14 cellular contexts compared by ENCODE assay signal in the genomic region with DNA sequence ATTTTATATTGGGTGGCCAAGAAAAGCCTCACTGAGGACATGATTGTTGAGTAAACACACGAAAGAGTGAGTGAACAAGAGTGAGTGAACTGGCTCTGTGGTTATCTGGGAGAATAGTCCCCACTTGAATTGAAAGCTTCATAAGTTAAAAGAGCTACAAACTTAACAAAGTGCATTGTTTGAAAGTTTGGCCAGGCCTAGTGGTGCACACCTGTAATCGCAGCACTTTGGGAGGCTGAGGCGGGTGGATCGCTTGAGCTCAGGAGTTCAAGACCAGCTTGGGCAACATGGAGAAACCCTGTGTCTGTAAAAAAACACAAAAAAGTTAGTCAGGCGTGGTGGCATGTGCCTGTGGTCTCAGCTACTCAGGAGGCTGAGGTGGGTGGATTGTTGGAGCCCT. TPM values are rescaled to one million over a fixed set of nuclear protein-coding genes. Genes with fewer than 3 reads are reported as not detected.
A peak's percentile ranks its signal among the peaks of the same experiment; 100 is the strongest.
DNase-seq lines count a peak whose midpoint lies in the region; ATAC-seq and TF ChIP-seq lines count a peak whose summit lies in the region.
"Had no signal": no experiment of that assay in that cellular context is flagged by ENCODE, and none has a peak within 500 bp of the region (broad histone marks: within the 10 kb centered on the region; RNA-seq: fewer than 3 reads in every experiment).

No MANE protein-coding gene starts in this region.

- H3K4me1 Mint-ChIP-seq in H9 (no peaks in the 10 kb centered on the region), endodermal cell (no peaks in the 10 kb centered on the region), neural crest cell (no peaks in the 10 kb centered on the region)
- H3K4me1 Mint-ChIP-seq in stimulated activated naive B cell treated with anti-CD40 and anti-IgM and Interleukin-4, amounts not matched to agents 10 μg/mL and 1 μg/mL and 100 μg/mL, for 72 hours = no peaks in the 10 kb centered on the region
- H3K4me1 Mint-ChIP-seq: CD4-positive, alpha-beta memory T cell had no signal

- TF ChIP-seq EP300 in sigmoid colon (IDR thresholded peaks at IDR 0.05) = no peak

- no peak overlapping the region for H3K14ac ChIP-seq in H9 (ENCODE audit: insufficient read depth, low read length)

- H3K27me3 Mint-ChIP-seq in H9 (ENCODE audit: low read depth) (no peaks in the 10 kb centered on the region), endodermal cell (ENCODE audit: insufficient read depth) (no peaks in the 10 kb centered on the region), neural crest cell (ENCODE audit: low read depth) (no peaks in the 10 kb centered on the region)
- no peaks in the 10 kb centered on the region for H3K27me3 Mint-ChIP-seq in stimulated activated naive B cell treated with anti-CD40 and anti-IgM and Interleukin-4, amounts not matched to agents 10 μg/mL and 1 μg/mL and 100 μg/mL, for 72 hours
- H3K27me3 Mint-ChIP-seq: CD4-positive, alpha-beta memory T cell had no signal

- H3K27me3 ChIP-seq in H9 (ENCODE audit: insufficient read depth, low read length) (no peaks in the 10 kb centered on the region), endodermal cell (ENCODE audit: control insufficient read depth, insufficient read depth, low read length, poor library complexity, severe bottlenecking) (no peaks in the 10 kb centered on the region), sigmoid colon (no peaks in the 10 kb centered on the region)
- H3K27me3 ChIP-seq: BE2C had no signal

- no peak overlapping the region for H3K27ac ChIP-seq in H9 (ENCODE audit: insufficient read length, low read depth, low read length)
- H3K27ac ChIP-seq in endodermal cell (ENCODE audit: low read depth, low read length) = no peak overlapping the region
- no peak overlapping the region for H3K27ac ChIP-seq in sigmoid colon
- H3K27ac ChIP-seq: C4-2B had no signal

- H3K9me3 ChIP-seq in H9 (ENCODE audit: control insufficient read depth, low read depth, low read length) (no peaks in the 10 kb centered on the region), endodermal cell (ENCODE audit: control insufficient read depth, low read length) (no peaks in the 10 kb centered on the region), sigmoid colon (no peaks in the 10 kb centered on the region)
- H3K9me3 ChIP-seq: BE2C had no signal

- no peaks in the 10 kb centered on the region for H3K4me1 ChIP-seq in H9 (ENCODE audit: insufficient read depth, low read length)
- H3K4me1 ChIP-seq in endodermal cell (ENCODE audit: control insufficient read depth, insufficient read depth, low read length) = no peaks in the 10 kb centered on the region
- no peaks in the 10 kb centered on the region for H3K4me1 ChIP-seq in sigmoid colon
- H3K4me1 ChIP-seq: BE2C had no signal

- no peak overlapping the region for H2BK20ac ChIP-seq in H9 (ENCODE audit: low read depth, low read length, poor library complexity, severe bottlenecking)

- WGBS in H9 (ENCODE audit: extremely low coverage, insufficient read length, low lambda C conversion rate) = no CpG with 5 or more reads among the region's 5 CpGs
- 85 to 93% methylated on average over 5 of the region's 5 CpGs for WGBS in endodermal cell (ENCODE audit: insufficient coverage in 1 of 2, insufficient read length in 1 of 2), 2 experiments
- WGBS in sigmoid colon, 2 donors = 96 to 97% methylated on average over 5 of the region's 5 CpGs

- H3K79me2 ChIP-seq in H9 (ENCODE audit: insufficient read depth, low read length) = no peaks in the 10 kb centered on the region

- no peak overlapping the region for H3T11ph ChIP-seq in H9 (ENCODE audit: low read length)

- no peaks in the 10 kb centered on the region for H3K79me1 ChIP-seq in H9 (ENCODE audit: insufficient read depth, low read depth, low read length, poor library complexity, severe bottlenecking)

- no peak overlapping the region for H2AFZ ChIP-seq in H9 (ENCODE audit: low read length)

- H3K36me3 ChIP-seq in endodermal cell (ENCODE audit: control insufficient read depth, insufficient read depth, low read length) (peaks cover 38% of the 10 kb centered on the region), sigmoid colon (peaks cover 0 to 72% (median 4%) of the 10 kb centered on the region in 4 donors)

- ATAC-seq in HG03045 (IDR thresholded peaks at IDR 0.05; ENCODE audit: unreplicated experiment) = no peak
- no peak for ATAC-seq in stimulated activated naive B cell treated with anti-CD40 and anti-IgM and Interleukin-4, amounts not matched to agents 10 μg/mL and 1 μg/mL and 100 μg/mL, for 72 hours (replicated peaks)

- H4K20me1 ChIP-seq in H9 (ENCODE audit: control insufficient read depth, insufficient read depth, insufficient read length) = no peaks in the 10 kb centered on the region

- TF ChIP-seq POLR2A in sigmoid colon (IDR thresholded peaks at IDR 0.05) = no peak

- H2BK120ac ChIP-seq in H9 (ENCODE audit: low read depth, low read length, poor library complexity, severe bottlenecking) = no peak overlapping the region

- H3K4me3 Mint-ChIP-seq in H9 (no peak overlapping the region), endodermal cell (no peak overlapping the region), neural crest cell (no peak overlapping the region)
- H3K4me3 Mint-ChIP-seq in stimulated activated naive B cell treated with anti-CD40 and anti-IgM and Interleukin-4, amounts not matched to agents 10 μg/mL and 1 μg/mL and 100 μg/mL, for 72 hours = no peak overlapping the region
- H3K4me3 Mint-ChIP-seq: CD4-positive, alpha-beta memory T cell had no signal

- H3K9me3 Mint-ChIP-seq in H9 (no peaks in the 10 kb centered on the region), endodermal cell (no peaks in the 10 kb centered on the region), neural crest cell (no peaks in the 10 kb centered on the region)
- H3K9me3 Mint-ChIP-seq in stimulated activated naive B cell treated with anti-CD40 and anti-IgM and Interleukin-4, amounts not matched to agents 10 μg/mL and 1 μg/mL and 100 μg/mL, for 72 hours = no peaks in the 10 kb centered on the region
- H3K9me3 Mint-ChIP-seq: CD4-positive, alpha-beta memory T cell had no signal

- no peak overlapping the region for H2BK5ac ChIP-seq in H9 (ENCODE audit: insufficient read length, low read length)

- no peak overlapping the region for H3K4me2 ChIP-seq in H9 (ENCODE audit: insufficient read depth, insufficient read length, low read length)

- H3K27ac Mint-ChIP-seq in H9 (peak overlapping the region in 1 of 3 experiments; percentile 70; a peak in 2 of 7 replicates), endodermal cell (no peak overlapping the region), neural crest cell (ENCODE audit: unreplicated experiment) (no peak overlapping the region)
- H3K27ac Mint-ChIP-seq in stimulated activated naive B cell treated with anti-CD40 and anti-IgM and Interleukin-4, amounts not matched to agents 10 μg/mL and 1 μg/mL and 100 μg/mL, for 72 hours = no peak overlapping the region

- intact Hi-C loops in sigmoid colon (cut with DNase I) = no loop called here

- H3K4ac ChIP-seq in H9 (ENCODE audit: low read depth, low read length) = no peak overlapping the region

- H4K8ac ChIP-seq in H9 (replicated peaks; ENCODE audit: insufficient read length, low read depth, low read length) = no peak overlapping the region

- H4K91ac ChIP-seq in H9 (ENCODE audit: insufficient read length, low read depth, low read length) = no peak overlapping the region

- peaks cover 19 to 74% (median 55%) of the 10 kb centered on the region in 3 experiments; a peak in 6 of 7 replicates for H3K36me3 Mint-ChIP-seq in H9 (ENCODE audit: insufficient read depth in 1 of 3, low read depth in 3 of 3)
- peaks cover 43% of the 10 kb centered on the region for H3K36me3 Mint-ChIP-seq in endodermal cell (ENCODE audit: low read depth)
- peaks cover 7% of the 10 kb centered on the region for H3K36me3 Mint-ChIP-seq in neural crest cell (ENCODE audit: low read depth)
- peaks cover 12 to 38% of the 10 kb centered on the region in 2 donors for H3K36me3 Mint-ChIP-seq in stimulated activated naive B cell treated with anti-CD40 and anti-IgM and Interleukin-4, amounts not matched to agents 10 μg/mL and 1 μg/mL and 100 μg/mL, for 72 hours

- TF ChIP-seq CTCF in GM12872 (IDR thresholded peaks at IDR 0.05; ENCODE audit: insufficient read depth, low read depth, low read length) (peak; percentile 20; the same call in 1 of the 3 replicates), H9 (conservative IDR thresholded peaks at IDR 0.05) (peak; percentile 38; the same call in 2 of the 3 replicates), endodermal cell (conservative IDR thresholded peaks at IDR 0.05) (peak; percentile 52), neural crest cell (conservative IDR thresholded peaks at IDR 0.05) (peak; percentile 26), sigmoid colon (IDR thresholded peaks at IDR 0.05) (no peak)

- H2BK12ac ChIP-seq in H9 (ENCODE audit: insufficient read length, low read depth, low read length) = no peak overlapping the region

- no peak overlapping the region for H3K23ac ChIP-seq in H9 (ENCODE audit: insufficient read length, low read depth, low read length)

- no peak overlapping the region for H2BK15ac ChIP-seq in H9 (ENCODE audit: low read depth, low read length)

- DNase-seq in H9 = no peak
- DNase-seq in endodermal cell = no peak
- no peak for DNase-seq in neural crest cell (ENCODE audit: low read depth, low spot score)
- no peak for DNase-seq in stimulated activated naive B cell treated with anti-CD40 and anti-IgM and Interleukin-4, amounts not matched to agents 10 μg/mL and 1 μg/mL and 100 μg/mL, for 72 hours
- no peak for DNase-seq in sigmoid colon
- DNase-seq: BE2C; CD4-positive, alpha-beta memory T cell; DMS79; EL; H7; IMR-90 had no signal

- H4K5ac ChIP-seq in H9 (ENCODE audit: insufficient read length, low read depth, low read length) = no peak overlapping the region

- no peak overlapping the region for H2AK5ac ChIP-seq in H9 (ENCODE audit: insufficient read length, low read length)

- no peak overlapping the region for H3K9ac ChIP-seq in H9 (ENCODE audit: extremely low read depth, insufficient read length, low read length)
- no peak overlapping the region for H3K9ac ChIP-seq in endodermal cell (ENCODE audit: extremely low read depth, low read length, poor library complexity, severe bottlenecking)

- no peak overlapping the region for H3K4me3 ChIP-seq in endodermal cell (ENCODE audit: low read length)
- H3K4me3 ChIP-seq in sigmoid colon = no peak overlapping the region

- no peak overlapping the region for H3K56ac ChIP-seq in H9 (ENCODE audit: insufficient read length, low read depth, low read length)

- H3K23me2 ChIP-seq in H9 (ENCODE audit: insufficient read length, low read depth, low read length, poor library complexity, severe bottlenecking) = no peaks in the 10 kb centered on the region

- H3K18ac ChIP-seq in H9 (ENCODE audit: insufficient read length, low read depth, low read length) = no peak overlapping the region

RNA-seq across cellular contexts. Expression of a gene that starts 26.9 kb away (rescaled TPM):
- 43.4 and 47.0 TPM in 2 replicates for total RNA-seq in H9 (2021)
- total RNA-seq in endodermal cell = 10 to 100 TPM; 32.3 to 32.5 TPM
- polyA plus RNA-seq in endodermal cell (2013, experiment 1 of 2) = 25.1 TPM
- polyA plus RNA-seq in endodermal cell (2013, experiment 2 of 2) = 24.8 TPM
- 45.4 and 50.0 TPM in 2 replicates for total RNA-seq in neural crest cell
- total RNA-seq in sigmoid colon = 1 to 10 TPM; 4.1 to 8.6 (median 8.1) TPM
- polyA plus RNA-seq in sigmoid colon = 1 to 10 TPM; 2.4 to 8.4 (median 3.5) TPM

Comparison
In these comparisons a context has a peak if more than half of its experiments do, and no peak if none do; other contexts are left out.
1. CTCF ChIP-seq: peak in GM12872 (single experiment), H9 (single experiment), endodermal cell (single experiment) and neural crest cell (single experiment); none in sigmoid colon (0 of 4).